In genomic region chr17:34556384-34556783, GRCh38 we compare ENCODE assay signal across 12 cellular contexts. TPM values are rescaled to one million over a fixed set of nuclear protein-coding genes. Genes with fewer than 3 reads are reported as not detected.
A peak's percentile ranks its signal among the peaks of the same experiment; 100 is the strongest.
DNase-seq lines count a peak whose midpoint lies in the region; ATAC-seq and TF ChIP-seq lines count a peak whose summit lies in the region.
"Had no signal": no experiment of that assay in that cellular context is flagged by ENCODE, and none has a peak within 500 bp of the region (broad histone marks: within the 10 kb centered on the region; RNA-seq: fewer than 3 reads in every experiment).

No MANE protein-coding gene starts in this region.

- no peaks in the 10 kb centered on the region for H3K9me2 ChIP-seq in GM23338 (ENCODE audit: insufficient read depth)

- no peak overlapping the region for H4K5ac ChIP-seq in mesendoderm (ENCODE audit: low read length)

- no peak overlapping the region for H3K56ac ChIP-seq in mesendoderm (ENCODE audit: low read length)

- no peaks in the 10 kb centered on the region for H3K79me1 ChIP-seq in mesendoderm (ENCODE audit: low read length)

- TF ChIP-seq CTCF in GM23338 (conservative IDR thresholded peaks at IDR 0.05; ENCODE audit: low read depth in 2 of 2): no peak

- H3K4me1 ChIP-seq in GM23338 (ENCODE audit: insufficient read depth) (no peaks in the 10 kb centered on the region), mesendoderm (ENCODE audit: control insufficient read depth, low read depth, low read length) (no peaks in the 10 kb centered on the region)
- H3K4me1 ChIP-seq: suprapubic skin had no signal

- H2BK120ac ChIP-seq in mesendoderm (ENCODE audit: low read depth, low read length): no peak overlapping the region

- no peak overlapping the region for H3K4me3 Mint-ChIP-seq in GM23338

- no peaks in the 10 kb centered on the region for H3K36me3 Mint-ChIP-seq in GM23338 (ENCODE audit: low read depth)

- no peaks in the 10 kb centered on the region for H3F3A ChIP-seq in GM23338 (replicated peaks; ENCODE audit: low read depth)

- H3K9me3 Mint-ChIP-seq in GM23338: no peaks in the 10 kb centered on the region

- no peak overlapping the region for H3K9ac ChIP-seq in mesendoderm (ENCODE audit: low read length)

- H3K27me3 Mint-ChIP-seq in GM23338 (ENCODE audit: insufficient read depth, low read depth, poor library complexity): no peaks in the 10 kb centered on the region

- H3K4me3 ChIP-seq in GM23338 (no peak overlapping the region), mesendoderm (ENCODE audit: low read length) (no peak overlapping the region)
- H3K4me3 ChIP-seq: suprapubic skin had no signal

- H3K79me2 ChIP-seq in GM23338 (replicated peaks; ENCODE audit: insufficient read depth) (no peaks in the 10 kb centered on the region), mesendoderm (ENCODE audit: control insufficient read depth, insufficient read depth, low read length) (no peaks in the 10 kb centered on the region)

- no peak overlapping the region for H3K27ac Mint-ChIP-seq in GM23338

- no CpG with 5 or more reads among the region's 4 CpGs for WGBS in mesendoderm (ENCODE audit: extremely low coverage, insufficient coverage, low lambda C conversion rate)

- no peak overlapping the region for H4K8ac ChIP-seq in mesendoderm (ENCODE audit: low read depth, low read length)

- no peak overlapping the region for H3K23ac ChIP-seq in mesendoderm (ENCODE audit: low read length)

- H2AK5ac ChIP-seq in mesendoderm (ENCODE audit: low read length): no peak overlapping the region

- no peak overlapping the region for H3K4ac ChIP-seq in mesendoderm (ENCODE audit: low read depth, low read length)

- H4K20me1 ChIP-seq in GM23338 (replicated peaks; ENCODE audit: insufficient read depth): no peaks in the 10 kb centered on the region; the same call in 1 of the 2 replicates

- no peak overlapping the region for H3K18ac ChIP-seq in mesendoderm (ENCODE audit: low read length)

- H3K4me2 ChIP-seq in GM23338: no peak overlapping the region
- H3K4me2 ChIP-seq in mesendoderm (ENCODE audit: low read length): no peak overlapping the region

- H3K27ac ChIP-seq in GM23338 (ENCODE audit: low read depth): no peak overlapping the region
- no peak overlapping the region for H3K27ac ChIP-seq in mesendoderm (ENCODE audit: low read depth, low read length)
- H3K27ac ChIP-seq: suprapubic skin had no signal

- DNase-seq in GM23338 (ENCODE audit: low spot score) (peak; percentile 87), OCI-M1 (lab: John Stamatoyannopoulos, UW) (peak; percentile 21), dermis blood vessel endothelial cell (peak; percentile 40), mesendoderm (peak; percentile 90)
- no peak for DNase-seq in activated T-cell treated with anti-CD3 and anti-CD28 coated beads, Interleukin-2, amount 50 U/mL, for 1 hour
- DNase-seq: caudate nucleus, hypothalamus had no signal

- no peak overlapping the region for H2AFZ ChIP-seq in GM23338

- H3K4me1 Mint-ChIP-seq in GM23338: peaks cover 7% of the 10 kb centered on the region

- H2BK5ac ChIP-seq in mesendoderm (ENCODE audit: low read length): no peak overlapping the region

- ATAC-seq in GM23338 (peak; percentile 98), GM19455 (IDR thresholded peaks at IDR 0.05; ENCODE audit: unreplicated experiment) (no peak), HG02840 (IDR thresholded peaks at IDR 0.05; ENCODE audit: low FRiP score, unreplicated experiment) (no peak)

- no peak overlapping the region for H2BK15ac ChIP-seq in mesendoderm (replicated peaks; ENCODE audit: low read depth)

- no peaks in the 10 kb centered on the region for H3K36me3 ChIP-seq in GM23338 (ENCODE audit: insufficient read depth)
- no peaks in the 10 kb centered on the region for H3K36me3 ChIP-seq in mesendoderm (ENCODE audit: control insufficient read depth, insufficient read depth, low read length)
- H3K36me3 ChIP-seq: suprapubic skin had no signal

- H3K27me3 ChIP-seq in GM23338 (ENCODE audit: insufficient read depth): 0 out of 2 replicates have a peak, but pooled peaks cover 3% of the 10 kb centered on the region
- H3K27me3 ChIP-seq in mesendoderm (ENCODE audit: insufficient read depth, low read length, poor library complexity): no peaks in the 10 kb centered on the region

TF ChIP-seq in GM23338, 12 proteins besides CTCF, POLR2A, EP300 and RAD21 (continues in another document):
- peak; percentile 54; the same call in 1 of the 2 replicates for TF ChIP-seq ZNF462 (CRISPR knock-in tag; IDR thresholded peaks at IDR 0.05)

RNA-seq across cellular contexts. Expression of gene TMEM132E, which starts 23.0 kb away (rescaled TPM):
- 0.45 and 0.47 TPM in 2 replicates for total RNA-seq in GM23338 (2014; rRNA removed; shearing (Covaris generic))
- 0.03 and 0.16 TPM in 2 replicates for polyA plus RNA-seq in GM23338 (2016; fragmentation: Nextera tagmentation; extraction: Ambion mirVana)
- not detected in 2 replicates for total RNA-seq in dermis blood vessel endothelial cell
- polyA plus RNA-seq in mesendoderm (2013, experiment 1 of 2): 0.08 TPM
- 0.10 TPM for polyA plus RNA-seq in mesendoderm (2013, experiment 2 of 2)
- total RNA-seq: LHCN-M2; T-helper 2 cell treated with Interferon-gamma antibody and Interleukin-4, amounts not matched to agents 100 ng/mL and 5 ng/mL, for 36 hours had no signal
